ENCODE assay signal across 8 cellular contexts in the genomic region with DNA sequence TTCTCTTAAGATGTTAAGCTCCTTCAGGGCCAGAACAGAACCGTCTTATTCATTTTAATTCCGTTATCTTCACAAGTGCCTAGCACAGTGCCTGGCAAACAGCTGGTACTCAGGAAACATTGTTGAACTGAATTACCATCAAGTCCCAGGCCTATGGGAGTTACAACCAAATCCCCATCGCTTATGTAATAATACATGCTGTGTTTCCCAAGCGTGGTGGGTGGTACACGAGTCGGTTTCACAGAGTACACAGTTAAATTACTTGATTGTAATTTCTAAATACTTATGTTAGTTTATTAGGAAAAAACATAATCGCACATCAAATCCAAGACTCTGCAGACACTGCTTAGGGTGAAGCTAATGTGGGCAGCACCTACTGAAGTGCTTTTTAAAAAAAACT.
A peak's percentile ranks its signal among the peaks of the same experiment; 100 is the strongest.
DNase-seq lines count a peak whose midpoint lies in the region; ATAC-seq and TF ChIP-seq lines count a peak whose summit lies in the region.

No MANE protein-coding gene starts in this region.

- H3K4me3 Mint-ChIP-seq in activated naive CD4-positive, alpha-beta T cell treated with anti-CD3 and anti-CD28 coated beads, Interleukin-2, amount 10 ng/mL, durations not matched to agents 7 days and 5 days, result peak overlapping the region; percentile 99

- CTCF ChIA-PET in activated naive CD4-positive, alpha-beta T cell treated with anti-CD3 and anti-CD28 coated beads, Interleukin-2, amount 10 ng/mL, durations not matched to agents 7 days and 5 days (lab: Charles Lee), result interaction anchor here (1.7 to 1.8 kb wide), 2 partner anchors 11 to 19 kb away, joined by 3 to 7 read pairs; no protein-coding TSS in a partner anchor

- H3K27ac ChIP-seq in epithelial cell of prostate (peak overlapping the region; percentile 76), neutrophil (peak overlapping the region; percentile 85)

- no peaks in the 10 kb centered on the region for H3K27me3 Mint-ChIP-seq in activated naive CD4-positive, alpha-beta T cell treated with anti-CD3 and anti-CD28 coated beads, Interleukin-2, amount 10 ng/mL, durations not matched to agents 7 days and 5 days

- H3K9me3 Mint-ChIP-seq in activated naive CD4-positive, alpha-beta T cell treated with anti-CD3 and anti-CD28 coated beads, Interleukin-2, amount 10 ng/mL, durations not matched to agents 7 days and 5 days, result no peaks in the 10 kb centered on the region

- no peaks in the 10 kb centered on the region for H3K9me3 ChIP-seq in neutrophil

- H3K4me1 Mint-ChIP-seq in activated naive CD4-positive, alpha-beta T cell treated with anti-CD3 and anti-CD28 coated beads, Interleukin-2, amount 10 ng/mL, durations not matched to agents 7 days and 5 days, result peaks cover 32% of the 10 kb centered on the region

- peaks cover 34% of the 10 kb centered on the region for H3K36me3 Mint-ChIP-seq in activated naive CD4-positive, alpha-beta T cell treated with anti-CD3 and anti-CD28 coated beads, Interleukin-2, amount 10 ng/mL, durations not matched to agents 7 days and 5 days

- H3K27ac Mint-ChIP-seq in activated naive CD4-positive, alpha-beta T cell treated with anti-CD3 and anti-CD28 coated beads, Interleukin-2, amount 10 ng/mL, durations not matched to agents 7 days and 5 days, result peak overlapping the region; percentile 97

- no peaks in the 10 kb centered on the region for H3K27me3 ChIP-seq in neutrophil

- peak overlapping the region; percentile 76 to 79 for H3K4me3 ChIP-seq in neutrophil (ENCODE audit: low read depth in 1 of 2, low read length in 1 of 2)

- no peak for DNase-seq in activated naive CD4-positive, alpha-beta T cell treated with anti-CD3 and anti-CD28 coated beads, Interleukin-2, amount 10 ng/mL, durations not matched to agents 7 days and 5 days
- no peak for DNase-seq in activated naive CD4-positive, alpha-beta T cell treated with Interleukin-2 at 50 U/mL for 16 hours
- peak; percentile 49 for DNase-seq in RKO (ENCODE audit: low spot score)
- no peak for DNase-seq in epithelial cell of prostate (ENCODE audit: low read depth, low spot score)
- DNase-seq in DMS153 treated with DMSO at 0.1 percent for 48 hours (lab: John Stamatoyannopoulos, UW; ENCODE audit: unreplicated experiment), result no peak

- H3K36me3 ChIP-seq in neutrophil, result peaks cover 10% of the 10 kb centered on the region

- ATAC-seq in GM21515 (IDR thresholded peaks at IDR 0.05; ENCODE audit: unreplicated experiment) (no peak), HG03432 (IDR thresholded peaks at IDR 0.05; ENCODE audit: unreplicated experiment) (no peak)

- H3K4me1 ChIP-seq in neutrophil (ENCODE audit: control insufficient read depth in 1 of 2, insufficient read depth in 1 of 2, low read depth in 1 of 2, low read length in 1 of 2), result peaks cover 14 to 15% of the 10 kb centered on the region in 2 experiments

- TF ChIP-seq CTCF in neutrophil (IDR thresholded peaks at IDR 0.05), result no peak
